23 cellular contexts compared by ENCODE assay signal in genomic region chr16:49734330-49734729, GRCh38.
"Had no signal": no experiment of that assay in that cellular context is flagged by ENCODE, and none has a peak within 500 bp of the region (broad histone marks: within the 10 kb centered on the region; RNA-seq: fewer than 3 reads in every experiment).

No MANE protein-coding gene starts in this region.

- H3K36me3 ChIP-seq: breast epithelium, thoracic aorta had no signal

- FAIRE-seq: astrocyte, small intestine had no signal

- H3K36me3 Mint-ChIP-seq: activated naive CD4-positive, alpha-beta T cell treated with anti-CD3 and anti-CD28 coated beads, Interleukin-2, amount 50 U/mL, for 24 hours; stimulated activated effector memory CD8-positive, alpha-beta T cell treated with anti-CD3 and anti-CD28 coated beads, Interleukin-12 subunit alpha, Interleukin-12 subunit beta, amount 100 ng/mL, for 72 hours had no signal

- H3K4me1 ChIP-seq: breast epithelium had no signal

- DNase-seq: activated CD4-positive, alpha-beta T cell treated with anti-CD3 and anti-CD28 coated beads, Interleukin-2, amount 50 U/mL, for 1 hour; activated CD8-positive, alpha-beta memory T cell treated with anti-CD3 and anti-CD28 coated beads for 24 hours; activated gamma-delta T cell; activated T-cell treated with anti-CD3 and anti-CD28 coated beads, Interleukin-2, amount 50 U/mL, for 72 hours; cerebellar nuclear complex; effector memory CD8-positive, alpha-beta T cell; foreskin fibroblast; kidney glomerular epithelial cell; nephron progenitor cell; occipital lobe; small intestine; stimulated activated CD4-positive, alpha-beta T cell treated with anti-CD3 and anti-CD28 coated beads, Interleukin-4, amount 100 ng/mL, for 24 hours; upper lobe of left lung had no signal

- H3K4me1 Mint-ChIP-seq: activated naive CD4-positive, alpha-beta T cell treated with anti-CD3 and anti-CD28 coated beads, Interleukin-2, amount 50 U/mL, for 24 hours; stimulated activated effector memory CD8-positive, alpha-beta T cell treated with anti-CD3 and anti-CD28 coated beads, Interleukin-12 subunit alpha, Interleukin-12 subunit beta, amount 100 ng/mL, for 72 hours had no signal

- H3K27me3 Mint-ChIP-seq: activated naive CD4-positive, alpha-beta T cell treated with anti-CD3 and anti-CD28 coated beads, Interleukin-2, amount 50 U/mL, for 24 hours; dendritic cell treated with granulocyte-macrophage colony-stimulating factor and Interleukin-4, amounts not matched to agents 40 ng/mL and 50 ng/mL, for 4 days had no signal

- H3K4me3 ChIP-seq: breast epithelium, lung, thoracic aorta, upper lobe of left lung had no signal

- H3K4me3 Mint-ChIP-seq: activated naive CD4-positive, alpha-beta T cell treated with anti-CD3 and anti-CD28 coated beads, Interleukin-2, amount 50 U/mL, for 24 hours; activated T-cell treated with anti-CD3 and anti-CD28 coated beads, Interleukin-2, amount 50 U/mL, for 72 hours; dendritic cell treated with granulocyte-macrophage colony-stimulating factor and Interleukin-4, amounts not matched to agents 40 ng/mL and 50 ng/mL, for 4 days; effector memory CD8-positive, alpha-beta T cell; mesothelial cell of epicardium; stimulated activated effector memory CD8-positive, alpha-beta T cell treated with anti-CD3 and anti-CD28 coated beads, Interleukin-12 subunit alpha, Interleukin-12 subunit beta, amount 100 ng/mL, for 72 hours; T-helper 1 cell treated with Interleukin-12 subunit alpha and Interleukin-12 subunit beta and Interleukin-4 antibody, amounts not matched to agents 30 μg/mL and 1 μg/mL, for 36 hours had no signal

- H3K27ac ChIP-seq: breast epithelium, thoracic aorta, upper lobe of left lung had no signal

- H3K27me3 ChIP-seq: breast epithelium, upper lobe of left lung had no signal

- H3K27ac Mint-ChIP-seq: activated naive CD4-positive, alpha-beta T cell treated with anti-CD3 and anti-CD28 coated beads, Interleukin-2, amount 50 U/mL, for 24 hours; activated T-cell treated with anti-CD3 and anti-CD28 coated beads, Interleukin-2, amount 50 U/mL, for 72 hours; dendritic cell treated with granulocyte-macrophage colony-stimulating factor and Interleukin-4, amounts not matched to agents 40 ng/mL and 50 ng/mL, for 4 days; effector memory CD8-positive, alpha-beta T cell; mesothelial cell of epicardium; nephron progenitor cell; stimulated activated effector memory CD8-positive, alpha-beta T cell treated with anti-CD3 and anti-CD28 coated beads, Interleukin-12 subunit alpha, Interleukin-12 subunit beta, amount 100 ng/mL, for 72 hours; T-helper 1 cell treated with Interleukin-12 subunit alpha and Interleukin-12 subunit beta and Interleukin-4 antibody, amounts not matched to agents 30 μg/mL and 1 μg/mL, for 36 hours had no signal

- H3K9me3 Mint-ChIP-seq: activated T-cell treated with anti-CD3 and anti-CD28 coated beads, Interleukin-2, amount 50 U/mL, for 72 hours had no signal

- ATAC-seq: activated CD4-positive, CD25-positive, alpha-beta regulatory T cell treated with anti-CD3 and anti-CD28 coated beads, Interleukin-2, amount 50 U/mL, for 24 hours; activated T-cell treated with anti-CD3 and anti-CD28 coated beads, Interleukin-2, amount 50 U/mL, for 72 hours; effector memory CD8-positive, alpha-beta T cell; stimulated activated effector memory CD8-positive, alpha-beta T cell treated with anti-CD3 and anti-CD28 coated beads, Interleukin-12 subunit alpha, Interleukin-12 subunit beta, amount 100 ng/mL, for 72 hours had no signal
